In the genomic region with DNA sequence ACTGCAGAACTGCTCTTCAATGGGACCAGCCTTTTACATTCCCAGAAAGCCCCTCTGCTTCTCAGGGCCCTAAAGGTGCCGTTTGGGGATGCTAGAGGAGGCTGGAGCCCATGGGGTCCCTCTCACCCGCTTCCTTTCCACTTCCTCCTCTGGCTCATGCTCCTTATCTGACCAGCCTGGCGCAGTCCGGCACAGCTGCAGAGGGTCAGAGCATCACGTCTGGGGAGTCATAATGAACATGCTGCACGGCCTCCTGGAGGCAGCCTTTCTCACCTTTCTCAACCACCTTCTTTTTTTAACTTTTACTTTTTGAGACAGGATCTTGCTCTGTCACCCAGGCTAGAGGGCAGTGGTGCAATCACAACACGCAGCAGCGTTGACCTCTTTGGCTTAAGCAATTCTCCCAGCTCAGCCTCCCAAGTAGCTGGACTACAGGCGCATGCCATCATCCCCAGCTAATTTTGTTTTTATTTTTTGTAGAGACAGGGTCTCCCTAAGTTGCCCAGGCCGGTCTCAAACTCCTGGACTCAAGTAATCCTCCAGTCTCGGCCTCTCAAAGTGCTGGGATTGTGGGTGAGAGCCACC, we compare ENCODE assay signal across 12 cellular contexts. TPM values are rescaled to one million over a fixed set of nuclear protein-coding genes. Genes with fewer than 3 reads are reported as not detected.
DNase-seq lines count a peak whose midpoint lies in the region; ATAC-seq and TF ChIP-seq lines count a peak whose summit lies in the region.
"Had no signal": no experiment of that assay in that cellular context is flagged by ENCODE, and none has a peak within 500 bp of the region (broad histone marks: within the 10 kb centered on the region; RNA-seq: fewer than 3 reads in every experiment).

No MANE protein-coding gene starts in this region.

- peak overlapping the region; percentile 94 for H3K27ac Mint-ChIP-seq in CD4-positive, alpha-beta T cell
- H3K27ac Mint-ChIP-seq in T-cell (peak overlapping the region; percentile 97 to 98), CD14-positive monocyte (no peak overlapping the region)

- ATAC-seq in CD4-positive, alpha-beta T cell (ENCODE audit: poor library complexity): no peak
- ATAC-seq in T-cell (replicated peaks in 1 of 4) (no peak), left lobe of liver (peak; percentile 70), HG03108 (IDR thresholded peaks at IDR 0.05; ENCODE audit: unreplicated experiment) (no peak)

- H3K27me3 Mint-ChIP-seq in CD4-positive, alpha-beta T cell: no peaks in the 10 kb centered on the region
- no peaks in the 10 kb centered on the region for H3K27me3 Mint-ChIP-seq in T-cell
- H3K27me3 Mint-ChIP-seq in CD14-positive monocyte (ENCODE audit: low read depth in 3 of 3): peaks cover 3 to 11% (median 8%) of the 10 kb centered on the region in 3 donors

- H3K4me1 Mint-ChIP-seq in CD4-positive, alpha-beta T cell (ENCODE audit: low read depth): peaks cover 80% of the 10 kb centered on the region
- peaks cover 80 to 86% (median 84%) of the 10 kb centered on the region in 3 donors for H3K4me1 Mint-ChIP-seq in T-cell
- H3K4me1 Mint-ChIP-seq in CD14-positive monocyte: peaks cover 1% of the 10 kb centered on the region

- intact Hi-C loops in CD4-positive, alpha-beta T cell (cut with DNase I, micrococcal nuclease): no loop called here
- intact Hi-C loops in CD14-positive monocyte (cut with micrococcal nuclease): no loop called here

- H3K27me3 ChIP-seq in CD4-positive, alpha-beta T cell (ENCODE audit: control insufficient read depth, insufficient read depth, low read length): no peaks in the 10 kb centered on the region

- in situ Hi-C loops in GM13976 (cut with MboI; ENCODE audit: low sequenced_read_pairs, unreplicated experiment): no loop called here

- H3K27ac ChIP-seq in CD4-positive, alpha-beta T cell (ENCODE audit: low read depth, low read length): peak overlapping the region; percentile 97

- no peak for TF ChIP-seq CTCF in CD4-positive, alpha-beta T cell (IDR thresholded peaks at IDR 0.05)
- TF ChIP-seq CTCF in GM13976 (IDR thresholded peaks at IDR 0.05; ENCODE audit: borderline replicate concordance, control extremely low read depth, extremely low read depth, insufficient read depth, missing control alignments) (peak; percentile 15), CD14-positive monocyte (IDR thresholded peaks at IDR 0.05) (no peak)

- no peak for DNase-seq in CD4-positive, alpha-beta T cell
- DNase-seq in GM13976 (ENCODE audit: low spot score): peak; percentile 52
- DNase-seq in T-cell: no peak
- peak; percentile 68 for DNase-seq in left lobe of liver (ENCODE audit: low spot score)
- DNase-seq in middle frontal gyrus (ENCODE audit: extremely low spot score, low spot score): no peak
- DNase-seq in NCI-H1105 (lab: John Stamatoyannopoulos, UW): no peak
- DNase-seq in CD14-positive monocyte (ENCODE audit: low spot score): no peak
- DNase-seq: left cardiac atrium, NCI-H446, occipital lobe, SHP77 treated with DMSO at 0.1 percent for 48 hours had no signal

- no peaks in the 10 kb centered on the region for H3K9me3 ChIP-seq in CD4-positive, alpha-beta T cell (ENCODE audit: control insufficient read depth, low read length)

- H3K36me3 Mint-ChIP-seq in CD4-positive, alpha-beta T cell (ENCODE audit: low read depth): no peaks in the 10 kb centered on the region
- H3K36me3 Mint-ChIP-seq in T-cell (peaks cover 2% of the 10 kb centered on the region), CD14-positive monocyte (no peaks in the 10 kb centered on the region)

- no peaks in the 10 kb centered on the region for H3K9me3 Mint-ChIP-seq in CD4-positive, alpha-beta T cell
- H3K9me3 Mint-ChIP-seq in T-cell: no peaks in the 10 kb centered on the region
- H3K9me3 Mint-ChIP-seq in CD14-positive monocyte: no peaks in the 10 kb centered on the region

- CTCF ChIA-PET in CD4-positive, alpha-beta T cell (lab: Charles Lee): interaction anchor here (0.9 to 5.8 kb wide), 11 partner anchors 8 to 73 kb away, joined by 3 to 77 read pairs (median 11); no protein-coding TSS in a partner anchor
- CTCF ChIA-PET in T-cell (lab: Charles Lee): interaction anchor here (0.7 to 6.3 kb wide), 16 partner anchors 11 to 60 kb away, joined by 3 to 44 read pairs (median 10); no protein-coding TSS in a partner anchor

- peak overlapping the region; percentile 57 for H3K4me3 Mint-ChIP-seq in CD4-positive, alpha-beta T cell
- H3K4me3 Mint-ChIP-seq in T-cell (peak overlapping the region; percentile 36 to 61 (median 37)), CD14-positive monocyte (no peak overlapping the region)

- POLR2A ChIA-PET in CD4-positive, alpha-beta T cell (lab: Charles Lee): interaction anchor here (0.7 to 3.4 kb wide), 7 partner anchors 26 to 126 kb away, joined by 3 to 25 read pairs (median 5); partner anchors contain the start of genes PPP2CA and VDAC1
- POLR2A ChIA-PET in T-cell (lab: Charles Lee): interaction anchor here (0.6 to 1.9 kb wide), 3 partner anchors 12 to 28 kb away, joined by 3 to 12 read pairs (median 4); no protein-coding TSS in a partner anchor

RNA-seq across cellular contexts. Expression of gene TCF7, which starts 15.1 kb away (rescaled TPM):
- 100 to 1,000 TPM; 480 to 493 TPM for total RNA-seq in CD4-positive, alpha-beta T cell
- total RNA-seq in T-cell (100 to 1,000 TPM; 503 to 749 (median 693) TPM), left lobe of liver (3.1 TPM)
- under 1 TPM; 0.83 to 0.84 TPM for polyA plus RNA-seq in CD14-positive monocyte
- total RNA-seq: occipital lobe had no signal

Comparison
In these comparisons a context has a peak if more than half of its experiments do, and no peak if none do; other contexts are left out.
1. DNase-seq: peak in GM13976 (single experiment) and left lobe of liver (single experiment); none in CD4-positive, alpha-beta T cell (0 of 10), T-cell (0 of 34), middle frontal gyrus (single experiment), NCI-H1105 (single experiment) and CD14-positive monocyte (single experiment).
2. H3K27ac Mint-ChIP-seq: peak in CD4-positive, alpha-beta T cell (single experiment) and T-cell (2 of 2); none in CD14-positive monocyte (0 of 7).
3. H3K4me3 Mint-ChIP-seq: peak in CD4-positive, alpha-beta T cell (single experiment) and T-cell (3 of 3); none in CD14-positive monocyte (0 of 2).
4. RNA of gene TCF7, which starts 15.1 kb away (total RNA-seq): 503 to 749 TPM in T-cell and 480 to 493 TPM in CD4-positive, alpha-beta T cell; 3.1 TPM in left lobe of liver (single experiment); every median in the first group is over 100 times any median in the second.